16 cellular contexts compared by ENCODE assay signal in genomic region chr3:169305460-169305859, GRCh38.
DNase-seq lines count a peak whose midpoint lies in the region; ATAC-seq, FAIRE-seq and TF ChIP-seq lines count a peak whose summit lies in the region.
"Had no signal": no experiment of that assay in that cellular context is flagged by ENCODE, and none has a peak within 500 bp of the region (broad histone marks: within the 10 kb centered on the region; RNA-seq: fewer than 3 reads in every experiment).

No MANE protein-coding gene starts in this region.

- no peaks in the 10 kb centered on the region for H3K27me3 Mint-ChIP-seq in mesothelial cell of epicardium (ENCODE audit: low read depth)

- TF ChIP-seq POLR2A in H54 (IDR thresholded peaks at IDR 0.05; ENCODE audit: low read depth, low read length) (no peak), upper lobe of left lung (IDR thresholded peaks at IDR 0.05) (no peak)

- H3K4me3 Mint-ChIP-seq in mesothelial cell of epicardium: no peak overlapping the region
- H3K4me3 Mint-ChIP-seq: CD8-positive, alpha-beta T cell; IgD-negative memory B cell had no signal

- H3K27ac Mint-ChIP-seq in mesothelial cell of epicardium: peak overlapping the region; percentile 64
- H3K27ac Mint-ChIP-seq: CD8-positive, alpha-beta T cell; IgD-negative memory B cell had no signal

- ATAC-seq in HG03342 (IDR thresholded peaks at IDR 0.05; ENCODE audit: unreplicated experiment) (no peak), upper lobe of left lung (ENCODE audit: low FRiP score in 2 of 2) (no peak)
- ATAC-seq: CD8-positive, alpha-beta T cell; Right ventricle myocardium inferior; SK-N-SH treated with all-trans-retinoic acid at 6 μM for 48 hours had no signal

- no peaks in the 10 kb centered on the region for H3K36me3 Mint-ChIP-seq in mesothelial cell of epicardium
- H3K36me3 Mint-ChIP-seq: CD8-positive, alpha-beta T cell; IgD-negative memory B cell had no signal

- DNase-seq in DMS153 (lab: John Stamatoyannopoulos, UW) (peak; percentile 15), DMS153 treated with DMSO at 0.1 percent for 48 hours (lab: John Stamatoyannopoulos, UW; ENCODE audit: unreplicated experiment) (no peak), H54 (ENCODE audit: insufficient read length, low spot score) (no peak), bronchial epithelial cell (ENCODE audit: low read depth) (peak; percentile 39), mesothelial cell of epicardium (ENCODE audit: low spot score in 2 of 2, unreplicated experiment in 2 of 2) (no peak), NCI-H2196 (lab: John Stamatoyannopoulos, UW; ENCODE audit: unreplicated experiment) (no peak), upper lobe of left lung (no peak)
- DNase-seq: CD8-positive, alpha-beta T cell; MV-4-11; NCI-H1694; NCI-H526 had no signal

- FAIRE-seq in H54 (lab: Jason Lieb, UNC): peak; percentile 23
- no peak for FAIRE-seq in bronchial epithelial cell (lab: Jason Lieb, UNC)

- WGBS in upper lobe of left lung, 2 donors: 81 to 83% methylated on average over 2 of the region's 2 CpGs

- H3K36me3 ChIP-seq in bronchial epithelial cell (ENCODE audit: control insufficient read depth, insufficient read depth, low read length) (no peaks in the 10 kb centered on the region), upper lobe of left lung (no peaks in the 10 kb centered on the region)

- H3K4me1 ChIP-seq in upper lobe of left lung: peaks cover 2 to 10% (median 4%) of the 10 kb centered on the region in 4 donors

- H3K4me3 ChIP-seq in bronchial epithelial cell (ENCODE audit: low read depth, low read length) (no peak overlapping the region), upper lobe of left lung (no peak overlapping the region)

- peaks cover 48% of the 10 kb centered on the region for H3K4me1 Mint-ChIP-seq in mesothelial cell of epicardium
- H3K4me1 Mint-ChIP-seq: IgD-negative memory B cell had no signal

- H3K27me3 ChIP-seq in bronchial epithelial cell (ENCODE audit: control insufficient read depth, insufficient read depth, low read length) (no peaks in the 10 kb centered on the region), upper lobe of left lung (no peaks in the 10 kb centered on the region)

- H3K9me3 Mint-ChIP-seq in mesothelial cell of epicardium: no peaks in the 10 kb centered on the region
- H3K9me3 Mint-ChIP-seq: CD8-positive, alpha-beta T cell had no signal

- no peak for TF ChIP-seq EP300 in upper lobe of left lung (IDR thresholded peaks at IDR 0.05)

- TF ChIP-seq CTCF in bronchial epithelial cell (IDR thresholded peaks at IDR 0.05; ENCODE audit: insufficient read depth, low read length, severe bottlenecking) (no peak), mesothelial cell of epicardium (IDR thresholded peaks at IDR 0.05; ENCODE audit: unreplicated experiment) (no peak), upper lobe of left lung (IDR thresholded peaks at IDR 0.05) (no peak)

- H3K27ac ChIP-seq in upper lobe of left lung: no peak overlapping the region
- H3K27ac ChIP-seq: 22Rv1 had no signal

- H3K9me3 ChIP-seq in upper lobe of left lung: no peaks in the 10 kb centered on the region

Comparison
In these comparisons a context has a peak if more than half of its experiments do, and no peak if none do; other contexts are left out.
1. DNase-seq: peak in DMS153 (single experiment) and bronchial epithelial cell (single experiment); none in DMS153 treated with DMSO at 0.1 percent for 48 hours (single experiment), H54 (single experiment), mesothelial cell of epicardium (0 of 2), NCI-H2196 (single experiment) and upper lobe of left lung (0 of 2).